Comparison of ENCODE assay signal across 1 cellular context in the genomic region with DNA sequence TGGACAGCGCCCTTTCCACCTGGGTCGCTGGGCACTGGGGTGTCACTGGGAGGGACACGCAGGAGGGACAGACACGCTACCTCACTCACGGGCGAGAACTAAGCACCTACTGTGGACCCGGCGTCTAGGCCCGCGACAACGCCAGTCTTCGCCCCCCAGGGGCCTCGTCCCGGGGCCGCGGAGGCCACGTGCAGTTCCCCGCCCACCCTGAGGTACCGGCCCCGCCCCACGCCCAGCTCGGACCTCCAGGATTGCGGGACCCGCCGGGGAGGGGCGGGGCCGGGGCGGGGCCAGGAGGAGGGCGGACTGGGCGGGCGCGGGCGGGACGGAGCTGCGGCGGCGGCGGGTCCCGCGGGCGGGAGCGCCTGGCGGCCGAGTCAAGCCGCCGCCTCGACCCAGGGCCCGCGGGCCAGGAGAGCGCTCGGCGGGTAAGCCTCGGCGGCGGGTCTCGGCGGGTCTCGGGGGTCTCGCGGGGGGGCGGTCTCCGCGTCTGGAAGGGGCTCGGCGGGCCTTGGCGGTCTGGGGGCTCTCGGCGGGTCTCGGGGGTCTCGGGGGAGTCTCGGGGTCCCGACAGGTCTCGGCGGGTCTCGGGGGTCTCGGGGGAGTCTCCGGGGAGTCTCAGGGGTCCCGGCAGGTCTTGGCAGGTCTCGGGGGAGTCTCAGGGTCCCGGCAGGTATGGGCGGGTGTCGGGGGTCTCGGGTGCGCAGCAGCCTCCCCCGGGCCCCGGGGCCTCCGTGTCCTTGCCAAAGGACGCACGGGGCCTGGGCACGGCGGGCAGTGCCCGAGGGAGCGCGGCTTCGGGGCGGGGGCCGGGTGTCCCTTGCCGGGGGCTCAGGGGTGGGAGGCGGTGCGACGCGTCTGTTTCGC.
A peak's percentile ranks its signal among the peaks of the same experiment; 100 is the strongest.
TF ChIP-seq lines count a peak whose summit lies in the region.

A gene with protein sequence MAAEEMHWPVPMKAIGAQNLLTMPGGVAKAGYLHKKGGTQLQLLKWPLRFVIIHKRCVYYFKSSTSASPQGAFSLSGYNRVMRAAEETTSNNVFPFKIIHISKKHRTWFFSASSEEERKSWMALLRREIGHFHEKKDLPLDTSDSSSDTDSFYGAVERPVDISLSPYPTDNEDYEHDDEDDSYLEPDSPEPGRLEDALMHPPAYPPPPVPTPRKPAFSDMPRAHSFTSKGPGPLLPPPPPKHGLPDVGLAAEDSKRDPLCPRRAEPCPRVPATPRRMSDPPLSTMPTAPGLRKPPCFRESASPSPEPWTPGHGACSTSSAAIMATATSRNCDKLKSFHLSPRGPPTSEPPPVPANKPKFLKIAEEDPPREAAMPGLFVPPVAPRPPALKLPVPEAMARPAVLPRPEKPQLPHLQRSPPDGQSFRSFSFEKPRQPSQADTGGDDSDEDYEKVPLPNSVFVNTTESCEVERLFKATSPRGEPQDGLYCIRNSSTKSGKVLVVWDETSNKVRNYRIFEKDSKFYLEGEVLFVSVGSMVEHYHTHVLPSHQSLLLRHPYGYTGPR (plus strand): TSS at position 375 of the 867 bp plus-strand sequence. CDS start 27,533 bp downstream, outside the sequence.

TF ChIP-seq in HepG2, 621 proteins besides CTCF, POLR2A, EP300 and RAD21 (continued from another document and continues in another):
- TF ChIP-seq, protein P1, sequence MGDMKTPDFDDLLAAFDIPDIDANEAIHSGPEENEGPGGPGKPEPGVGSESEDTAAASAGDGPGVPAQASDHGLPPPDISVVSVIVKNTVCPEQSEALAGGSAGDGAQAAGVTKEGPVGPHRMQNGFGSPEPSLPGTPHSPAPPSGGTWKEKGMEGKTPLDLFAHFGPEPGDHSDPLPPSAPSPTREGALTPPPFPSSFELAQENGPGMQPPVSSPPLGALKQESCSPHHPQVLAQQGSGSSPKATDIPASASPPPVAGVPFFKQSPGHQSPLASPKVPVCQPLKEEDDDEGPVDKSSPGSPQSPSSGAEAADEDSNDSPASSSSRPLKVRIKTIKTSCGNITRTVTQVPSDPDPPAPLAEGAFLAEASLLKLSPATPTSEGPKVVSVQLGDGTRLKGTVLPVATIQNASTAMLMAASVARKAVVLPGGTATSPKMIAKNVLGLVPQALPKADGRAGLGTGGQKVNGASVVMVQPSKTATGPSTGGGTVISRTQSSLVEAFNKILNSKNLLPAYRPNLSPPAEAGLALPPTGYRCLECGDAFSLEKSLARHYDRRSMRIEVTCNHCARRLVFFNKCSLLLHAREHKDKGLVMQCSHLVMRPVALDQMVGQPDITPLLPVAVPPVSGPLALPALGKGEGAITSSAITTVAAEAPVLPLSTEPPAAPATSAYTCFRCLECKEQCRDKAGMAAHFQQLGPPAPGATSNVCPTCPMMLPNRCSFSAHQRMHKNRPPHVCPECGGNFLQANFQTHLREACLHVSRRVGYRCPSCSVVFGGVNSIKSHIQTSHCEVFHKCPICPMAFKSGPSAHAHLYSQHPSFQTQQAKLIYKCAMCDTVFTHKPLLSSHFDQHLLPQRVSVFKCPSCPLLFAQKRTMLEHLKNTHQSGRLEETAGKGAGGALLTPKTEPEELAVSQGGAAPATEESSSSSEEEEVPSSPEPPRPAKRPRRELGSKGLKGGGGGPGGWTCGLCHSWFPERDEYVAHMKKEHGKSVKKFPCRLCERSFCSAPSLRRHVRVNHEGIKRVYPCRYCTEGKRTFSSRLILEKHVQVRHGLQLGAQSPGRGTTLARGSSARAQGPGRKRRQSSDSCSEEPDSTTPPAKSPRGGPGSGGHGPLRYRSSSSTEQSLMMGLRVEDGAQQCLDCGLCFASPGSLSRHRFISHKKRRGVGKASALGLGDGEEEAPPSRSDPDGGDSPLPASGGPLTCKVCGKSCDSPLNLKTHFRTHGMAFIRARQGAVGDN (CRISPR knock-in tag; IDR thresholded peaks at IDR 0.05), result peak; percentile 85
- TF ChIP-seq TEAD3 (CRISPR knock-in tag; optimal IDR thresholded peaks at IDR 0.05; ENCODE audit: borderline replicate concordance), result no peak
- TF ChIP-seq ZNF709 (CRISPR knock-in tag; IDR thresholded peaks at IDR 0.05), result 0 out of 2 replicates have a peak, but pooled peaks have one; percentile 25
- peak; percentile 87 for TF ChIP-seq MYC (CRISPR knock-in tag; IDR thresholded peaks at IDR 0.05; ENCODE audit: borderline replicate concordance)
- peak; percentile 78; the same call in 1 of the 2 replicates for TF ChIP-seq ZNF329 (CRISPR knock-in tag; IDR thresholded peaks at IDR 0.05; ENCODE audit: low read depth)
- no peak for TF ChIP-seq MATR3 (CRISPR knock-in tag; IDR thresholded peaks at IDR 0.05)
- TF ChIP-seq, protein P2, sequence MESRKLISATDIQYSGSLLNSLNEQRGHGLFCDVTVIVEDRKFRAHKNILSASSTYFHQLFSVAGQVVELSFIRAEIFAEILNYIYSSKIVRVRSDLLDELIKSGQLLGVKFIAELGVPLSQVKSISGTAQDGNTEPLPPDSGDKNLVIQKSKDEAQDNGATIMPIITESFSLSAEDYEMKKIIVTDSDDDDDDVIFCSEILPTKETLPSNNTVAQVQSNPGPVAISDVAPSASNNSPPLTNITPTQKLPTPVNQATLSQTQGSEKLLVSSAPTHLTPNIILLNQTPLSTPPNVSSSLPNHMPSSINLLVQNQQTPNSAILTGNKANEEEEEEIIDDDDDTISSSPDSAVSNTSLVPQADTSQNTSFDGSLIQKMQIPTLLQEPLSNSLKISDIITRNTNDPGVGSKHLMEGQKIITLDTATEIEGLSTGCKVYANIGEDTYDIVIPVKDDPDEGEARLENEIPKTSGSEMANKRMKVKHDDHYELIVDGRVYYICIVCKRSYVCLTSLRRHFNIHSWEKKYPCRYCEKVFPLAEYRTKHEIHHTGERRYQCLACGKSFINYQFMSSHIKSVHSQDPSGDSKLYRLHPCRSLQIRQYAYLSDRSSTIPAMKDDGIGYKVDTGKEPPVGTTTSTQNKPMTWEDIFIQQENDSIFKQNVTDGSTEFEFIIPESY (CRISPR knock-in tag; IDR thresholded peaks at IDR 0.05), result no peak
- TF ChIP-seq, protein P3, sequence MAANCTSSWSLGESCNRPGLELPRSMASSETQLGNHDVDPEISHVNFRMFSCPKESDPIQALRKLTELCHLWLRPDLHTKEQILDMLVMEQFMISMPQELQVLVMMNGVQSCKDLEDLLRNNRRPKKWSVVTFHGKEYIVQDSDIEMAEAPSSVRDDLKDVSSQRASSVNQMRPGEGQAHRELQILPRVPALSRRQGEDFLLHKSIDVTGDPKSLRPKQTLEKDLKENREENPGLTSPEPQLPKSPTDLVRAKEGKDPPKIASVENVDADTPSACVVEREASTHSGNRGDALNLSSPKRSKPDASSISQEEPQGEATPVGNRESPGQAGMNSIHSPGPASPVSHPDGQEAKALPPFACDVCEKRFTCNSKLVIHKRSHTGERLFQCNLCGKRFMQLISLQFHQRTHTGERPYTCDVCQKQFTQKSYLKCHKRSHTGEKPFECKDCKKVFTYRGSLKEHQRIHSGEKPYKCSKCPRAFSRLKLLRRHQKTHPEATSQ (CRISPR knock-in tag; IDR thresholded peaks at IDR 0.05; ENCODE audit: borderline replicate concordance), result peak; percentile 89
- TF ChIP-seq, protein P4, sequence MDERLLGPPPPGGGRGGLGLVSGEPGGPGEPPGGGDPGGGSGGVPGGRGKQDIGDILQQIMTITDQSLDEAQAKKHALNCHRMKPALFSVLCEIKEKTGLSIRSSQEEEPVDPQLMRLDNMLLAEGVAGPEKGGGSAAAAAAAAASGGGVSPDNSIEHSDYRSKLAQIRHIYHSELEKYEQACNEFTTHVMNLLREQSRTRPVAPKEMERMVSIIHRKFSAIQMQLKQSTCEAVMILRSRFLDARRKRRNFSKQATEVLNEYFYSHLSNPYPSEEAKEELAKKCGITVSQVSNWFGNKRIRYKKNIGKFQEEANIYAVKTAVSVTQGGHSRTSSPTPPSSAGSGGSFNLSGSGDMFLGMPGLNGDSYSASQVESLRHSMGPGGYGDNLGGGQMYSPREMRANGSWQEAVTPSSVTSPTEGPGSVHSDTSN (CRISPR knock-in tag; IDR thresholded peaks at IDR 0.05), result no peak
- TF ChIP-seq JUNB (CRISPR knock-in tag; IDR thresholded peaks at IDR 0.05; ENCODE audit: borderline replicate concordance), result no peak
- TF ChIP-seq RFXAP (CRISPR knock-in tag; IDR thresholded peaks at IDR 0.05; ENCODE audit: borderline replicate concordance), result 0 out of 2 replicates have a peak, but pooled peaks have one; percentile 23
- TF ChIP-seq U2AF1 (optimal IDR thresholded peaks at IDR 0.05; ENCODE audit: low read depth, low read length), result no peak
- TF ChIP-seq, protein P5, sequence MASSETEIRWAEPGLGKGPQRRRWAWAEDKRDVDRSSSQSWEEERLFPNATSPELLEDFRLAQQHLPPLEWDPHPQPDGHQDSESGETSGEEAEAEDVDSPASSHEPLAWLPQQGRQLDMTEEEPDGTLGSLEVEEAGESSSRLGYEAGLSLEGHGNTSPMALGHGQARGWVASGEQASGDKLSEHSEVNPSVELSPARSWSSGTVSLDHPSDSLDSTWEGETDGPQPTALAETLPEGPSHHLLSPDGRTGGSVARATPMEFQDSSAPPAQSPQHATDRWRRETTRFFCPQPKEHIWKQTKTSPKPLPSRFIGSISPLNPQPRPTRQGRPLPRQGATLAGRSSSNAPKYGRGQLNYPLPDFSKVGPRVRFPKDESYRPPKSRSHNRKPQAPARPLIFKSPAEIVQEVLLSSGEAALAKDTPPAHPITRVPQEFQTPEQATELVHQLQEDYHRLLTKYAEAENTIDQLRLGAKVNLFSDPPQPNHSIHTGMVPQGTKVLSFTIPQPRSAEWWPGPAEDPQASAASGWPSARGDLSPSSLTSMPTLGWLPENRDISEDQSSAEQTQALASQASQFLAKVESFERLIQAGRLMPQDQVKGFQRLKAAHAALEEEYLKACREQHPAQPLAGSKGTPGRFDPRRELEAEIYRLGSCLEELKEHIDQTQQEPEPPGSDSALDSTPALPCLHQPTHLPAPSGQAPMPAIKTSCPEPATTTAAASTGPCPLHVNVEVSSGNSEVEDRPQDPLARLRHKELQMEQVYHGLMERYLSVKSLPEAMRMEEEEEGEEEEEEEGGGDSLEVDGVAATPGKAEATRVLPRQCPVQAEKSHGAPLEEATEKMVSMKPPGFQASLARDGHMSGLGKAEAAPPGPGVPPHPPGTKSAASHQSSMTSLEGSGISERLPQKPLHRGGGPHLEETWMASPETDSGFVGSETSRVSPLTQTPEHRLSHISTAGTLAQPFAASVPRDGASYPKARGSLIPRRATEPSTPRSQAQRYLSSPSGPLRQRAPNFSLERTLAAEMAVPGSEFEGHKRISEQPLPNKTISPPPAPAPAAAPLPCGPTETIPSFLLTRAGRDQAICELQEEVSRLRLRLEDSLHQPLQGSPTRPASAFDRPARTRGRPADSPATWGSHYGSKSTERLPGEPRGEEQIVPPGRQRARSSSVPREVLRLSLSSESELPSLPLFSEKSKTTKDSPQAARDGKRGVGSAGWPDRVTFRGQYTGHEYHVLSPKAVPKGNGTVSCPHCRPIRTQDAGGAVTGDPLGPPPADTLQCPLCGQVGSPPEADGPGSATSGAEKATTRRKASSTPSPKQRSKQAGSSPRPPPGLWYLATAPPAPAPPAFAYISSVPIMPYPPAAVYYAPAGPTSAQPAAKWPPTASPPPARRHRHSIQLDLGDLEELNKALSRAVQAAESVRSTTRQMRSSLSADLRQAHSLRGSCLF (CRISPR knock-in tag; IDR thresholded peaks at IDR 0.05; ENCODE audit: borderline replicate concordance), result no peak
- TF ChIP-seq CAMTA2 (CRISPR knock-in tag; IDR thresholded peaks at IDR 0.05; ENCODE audit: borderline replicate concordance), result no peak
- TF ChIP-seq, protein P6, sequence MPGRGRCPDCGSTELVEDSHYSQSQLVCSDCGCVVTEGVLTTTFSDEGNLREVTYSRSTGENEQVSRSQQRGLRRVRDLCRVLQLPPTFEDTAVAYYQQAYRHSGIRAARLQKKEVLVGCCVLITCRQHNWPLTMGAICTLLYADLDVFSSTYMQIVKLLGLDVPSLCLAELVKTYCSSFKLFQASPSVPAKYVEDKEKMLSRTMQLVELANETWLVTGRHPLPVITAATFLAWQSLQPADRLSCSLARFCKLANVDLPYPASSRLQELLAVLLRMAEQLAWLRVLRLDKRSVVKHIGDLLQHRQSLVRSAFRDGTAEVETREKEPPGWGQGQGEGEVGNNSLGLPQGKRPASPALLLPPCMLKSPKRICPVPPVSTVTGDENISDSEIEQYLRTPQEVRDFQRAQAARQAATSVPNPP (CRISPR knock-in tag; IDR thresholded peaks at IDR 0.05), result peak; percentile 79; the same call in 1 of the 2 replicates
- peak; percentile 53; the same call in 1 of the 2 replicates for TF ChIP-seq ZNF446 (CRISPR knock-in tag; IDR thresholded peaks at IDR 0.05)
- TF ChIP-seq RNF2 (conservative IDR thresholded peaks at IDR 0.05; ENCODE audit: low read depth), result no peak
- TF ChIP-seq ZNF775 (CRISPR knock-in tag; IDR thresholded peaks at IDR 0.05; ENCODE audit: borderline replicate concordance), result no peak
- TF ChIP-seq ZNF776 (CRISPR knock-in tag; IDR thresholded peaks at IDR 0.05), result peak; percentile 86; the same call in 1 of the 2 replicates
- TF ChIP-seq, protein P7, sequence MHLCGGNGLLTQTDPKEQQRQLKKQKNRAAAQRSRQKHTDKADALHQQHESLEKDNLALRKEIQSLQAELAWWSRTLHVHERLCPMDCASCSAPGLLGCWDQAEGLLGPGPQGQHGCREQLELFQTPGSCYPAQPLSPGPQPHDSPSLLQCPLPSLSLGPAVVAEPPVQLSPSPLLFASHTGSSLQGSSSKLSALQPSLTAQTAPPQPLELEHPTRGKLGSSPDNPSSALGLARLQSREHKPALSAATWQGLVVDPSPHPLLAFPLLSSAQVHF (CRISPR knock-in tag; IDR thresholded peaks at IDR 0.05), result peak; percentile 86; the same call in 1 of the 2 replicates
- no peak for TF ChIP-seq KLF13 (CRISPR knock-in tag; IDR thresholded peaks at IDR 0.05)
- TF ChIP-seq REPIN1 (CRISPR knock-in tag; IDR thresholded peaks at IDR 0.05; ENCODE audit: borderline replicate concordance, low read depth), result peak; percentile 63; the same call in 1 of the 2 replicates
- peak; percentile 57; the same call in 1 of the 2 replicates for TF ChIP-seq ZSCAN21 (CRISPR knock-in tag; IDR thresholded peaks at IDR 0.05; ENCODE audit: borderline replicate concordance)
- TF ChIP-seq HOXD1 (CRISPR knock-in tag; IDR thresholded peaks at IDR 0.05), result no peak
- TF ChIP-seq ZNF780A (CRISPR knock-in tag; IDR thresholded peaks at IDR 0.05), result peak; percentile 38; the same call in 1 of the 2 replicates
- TF ChIP-seq ZNF781 (CRISPR knock-in tag; IDR thresholded peaks at IDR 0.05; ENCODE audit: borderline replicate concordance, not compliant biosample characterization), result peak; percentile 83
- no peak for TF ChIP-seq HOXA7 (CRISPR knock-in tag; IDR thresholded peaks at IDR 0.05)
- no peak for TF ChIP-seq ZNF333 (CRISPR knock-in tag; IDR thresholded peaks at IDR 0.05; ENCODE audit: borderline replicate concordance)
- 0 out of 2 replicates have a peak, but pooled peaks have one; percentile 14 for TF ChIP-seq FOSL2 (CRISPR knock-in tag; IDR thresholded peaks at IDR 0.05)
- TF ChIP-seq ZBTB8A (CRISPR knock-in tag; IDR thresholded peaks at IDR 0.05; ENCODE audit: borderline replicate concordance, low read depth), result peak; percentile 89; the same call in 1 of the 2 replicates
- no peak for TF ChIP-seq ZNF773 (CRISPR knock-in tag; IDR thresholded peaks at IDR 0.05; ENCODE audit: borderline replicate concordance)
- TF ChIP-seq, protein P8, sequence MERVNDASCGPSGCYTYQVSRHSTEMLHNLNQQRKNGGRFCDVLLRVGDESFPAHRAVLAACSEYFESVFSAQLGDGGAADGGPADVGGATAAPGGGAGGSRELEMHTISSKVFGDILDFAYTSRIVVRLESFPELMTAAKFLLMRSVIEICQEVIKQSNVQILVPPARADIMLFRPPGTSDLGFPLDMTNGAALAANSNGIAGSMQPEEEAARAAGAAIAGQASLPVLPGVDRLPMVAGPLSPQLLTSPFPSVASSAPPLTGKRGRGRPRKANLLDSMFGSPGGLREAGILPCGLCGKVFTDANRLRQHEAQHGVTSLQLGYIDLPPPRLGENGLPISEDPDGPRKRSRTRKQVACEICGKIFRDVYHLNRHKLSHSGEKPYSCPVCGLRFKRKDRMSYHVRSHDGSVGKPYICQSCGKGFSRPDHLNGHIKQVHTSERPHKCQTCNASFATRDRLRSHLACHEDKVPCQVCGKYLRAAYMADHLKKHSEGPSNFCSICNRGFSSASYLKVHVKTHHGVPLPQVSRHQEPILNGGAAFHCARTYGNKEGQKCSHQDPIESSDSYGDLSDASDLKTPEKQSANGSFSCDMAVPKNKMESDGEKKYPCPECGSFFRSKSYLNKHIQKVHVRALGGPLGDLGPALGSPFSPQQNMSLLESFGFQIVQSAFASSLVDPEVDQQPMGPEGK (CRISPR knock-in tag; IDR thresholded peaks at IDR 0.05), result peak; percentile 88
- no peak; the same call in none of the 2 replicates for TF ChIP-seq ZNF331 (CRISPR knock-in tag; IDR thresholded peaks at IDR 0.05)
